9 cellular contexts compared by ENCODE assay signal in genomic region chr2:227163445-227163997, GRCh38. TPM values are rescaled to one million over a fixed set of nuclear protein-coding genes. Genes with fewer than 3 reads are reported as not detected.
DNase-seq lines count a peak whose midpoint lies in the region; ATAC-seq, FAIRE-seq and TF ChIP-seq lines count a peak whose summit lies in the region.
"Had no signal": no experiment of that assay in that cellular context is flagged by ENCODE, and none has a peak within 500 bp of the region (broad histone marks: within the 10 kb centered on the region; RNA-seq: fewer than 3 reads in every experiment).

No MANE protein-coding gene starts in this region.

- DNase-seq in CD8-positive, alpha-beta memory T cell, result no peak
- peak; percentile 30 for DNase-seq in GM19239 (ENCODE audit: insufficient read length, low spot score)
- no peak for DNase-seq in activated naive CD8-positive, alpha-beta T cell treated with anti-CD3 and anti-CD28 coated beads, Interleukin-2, amount 50 U/mL, for 24 hours
- peak; percentile 9 for DNase-seq in iris pigment epithelial cell (ENCODE audit: low read depth)
- DNase-seq in thyroid gland, result peak; percentile 59 to 69
- no peak for DNase-seq in UCSD-AML1 (lab: John Stamatoyannopoulos, UW; ENCODE audit: unreplicated experiment)
- DNase-seq in activated CD4-positive, alpha-beta T cell treated with anti-CD3 and anti-CD28 coated beads for 48 hours, result no peak

- H3K27ac ChIP-seq in CD8-positive, alpha-beta memory T cell (ENCODE audit: low read depth, low read length), result no peak overlapping the region
- H3K27ac ChIP-seq in thyroid gland, result peak overlapping the region; percentile 75 to 90 (median 90)
- H3K27ac ChIP-seq: SJSA1 had no signal

- peaks cover 5% of the 10 kb centered on the region for H3K4me1 ChIP-seq in CD8-positive, alpha-beta memory T cell (ENCODE audit: insufficient read depth, low read length)
- peaks cover 0 to 4% of the 10 kb centered on the region in 2 donors for H3K4me1 ChIP-seq in thyroid gland
- H3K4me1 ChIP-seq: SJSA1 had no signal

- CTCF ChIA-PET in CD8-positive, alpha-beta memory T cell (lab: Charles Lee), result no interaction called here

- peaks cover 16% of the 10 kb centered on the region for H3K27me3 ChIP-seq in CD8-positive, alpha-beta memory T cell (ENCODE audit: insufficient read depth, low read length, poor library complexity, severe bottlenecking)
- H3K27me3 ChIP-seq in thyroid gland, result no peaks in the 10 kb centered on the region

- TF ChIP-seq CTCF in thyroid gland (IDR thresholded peaks at IDR 0.05), result no peak

- no peak overlapping the region for H3K4me3 ChIP-seq in CD8-positive, alpha-beta memory T cell (ENCODE audit: low read length)
- H3K4me3 ChIP-seq in thyroid gland (replicated peaks in 1 of 3), result peak overlapping the region; percentile 78 to 95 (median 90)
- H3K4me3 ChIP-seq: SJSA1 had no signal

- H3K27me3 Mint-ChIP-seq in CD8-positive, alpha-beta memory T cell, result peaks cover 39 to 78% of the 10 kb centered on the region in 2 donors
- H3K27me3 Mint-ChIP-seq in activated naive CD8-positive, alpha-beta T cell treated with anti-CD3 and anti-CD28 coated beads, Interleukin-2, amount 50 U/mL, for 24 hours, result peaks cover 58% of the 10 kb centered on the region

- peak overlapping the region; percentile 50 to 82 (median 66) for H3K4me3 Mint-ChIP-seq in CD8-positive, alpha-beta memory T cell
- H3K4me3 Mint-ChIP-seq in activated naive CD8-positive, alpha-beta T cell treated with anti-CD3 and anti-CD28 coated beads, Interleukin-2, amount 50 U/mL, for 24 hours, result peak overlapping the region; percentile 17

- no peak overlapping the region for H3K27ac Mint-ChIP-seq in CD8-positive, alpha-beta memory T cell
- H3K27ac Mint-ChIP-seq in activated naive CD8-positive, alpha-beta T cell treated with anti-CD3 and anti-CD28 coated beads, Interleukin-2, amount 50 U/mL, for 24 hours, result no peak overlapping the region

- no peaks in the 10 kb centered on the region for H3K9me3 ChIP-seq in CD8-positive, alpha-beta memory T cell (ENCODE audit: low read length)
- no peaks in the 10 kb centered on the region for H3K9me3 ChIP-seq in thyroid gland
- H3K9me3 ChIP-seq: SJSA1 had no signal

- H3K36me3 Mint-ChIP-seq in CD8-positive, alpha-beta memory T cell, result peaks cover 0 to 4% (median 1%) of the 10 kb centered on the region in 3 donors
- H3K36me3 Mint-ChIP-seq in activated naive CD8-positive, alpha-beta T cell treated with anti-CD3 and anti-CD28 coated beads, Interleukin-2, amount 50 U/mL, for 24 hours (ENCODE audit: low read depth), result no peaks in the 10 kb centered on the region

- intact Hi-C loops in thyroid gland (cut with DNase I), result no loop called here

- H3K36me3 ChIP-seq in CD8-positive, alpha-beta memory T cell (ENCODE audit: insufficient read depth, low read length), result no peaks in the 10 kb centered on the region
- H3K36me3 ChIP-seq in thyroid gland, result no peaks in the 10 kb centered on the region
- H3K36me3 ChIP-seq: SJSA1 had no signal

- TF ChIP-seq POLR2A in thyroid gland (IDR thresholded peaks at IDR 0.05), result no peak

- POLR2A ChIA-PET in CD8-positive, alpha-beta memory T cell (lab: Charles Lee), result no interaction called here

- FAIRE-seq in GM19239 (lab: Jason Lieb, UNC), result peak; percentile 71

- ATAC-seq in HG03135 (IDR thresholded peaks at IDR 0.05; ENCODE audit: unreplicated experiment), result peak; percentile 67
- ATAC-seq in activated naive CD8-positive, alpha-beta T cell treated with anti-CD3 and anti-CD28 coated beads, Interleukin-2, amount 50 U/mL, for 24 hours, result no peak

- H3K9me3 Mint-ChIP-seq in CD8-positive, alpha-beta memory T cell, result peaks cover 0 to 6% (median 2%) of the 10 kb centered on the region in 5 donors
- H3K9me3 Mint-ChIP-seq in activated naive CD8-positive, alpha-beta T cell treated with anti-CD3 and anti-CD28 coated beads, Interleukin-2, amount 50 U/mL, for 24 hours, result peaks cover 4% of the 10 kb centered on the region

- WGBS in thyroid gland, 2 donors, result 2 to 3% methylated on average over 15 to 16 of the region's 20 CpGs

- peaks cover 7 to 20% (median 14%) of the 10 kb centered on the region in 3 donors for H3K4me1 Mint-ChIP-seq in CD8-positive, alpha-beta memory T cell
- H3K4me1 Mint-ChIP-seq in activated naive CD8-positive, alpha-beta T cell treated with anti-CD3 and anti-CD28 coated beads, Interleukin-2, amount 50 U/mL, for 24 hours, result peaks cover 10% of the 10 kb centered on the region

RNA-seq across cellular contexts. Expression of gene COL4A4, which starts 0.5 kb away (rescaled TPM):
- total RNA-seq in CD8-positive, alpha-beta memory T cell, result not detected
- 0.08 TPM for polyA plus RNA-seq in CD8-positive, alpha-beta memory T cell
- 10 to 100 TPM; 16.5 to 41.7 (median 34.2) TPM for total RNA-seq in thyroid gland
- total RNA-seq: SJSA1 had no signal

RNA-seq across cellular contexts. Expression of gene COL4A3, which starts 0.9 kb away (rescaled TPM):
- not detected for total RNA-seq in CD8-positive, alpha-beta memory T cell
- polyA plus RNA-seq in CD8-positive, alpha-beta memory T cell, result not detected
- total RNA-seq in thyroid gland, result 10 to 100 TPM; 59.7 to 86.5 (median 66.9) TPM
- total RNA-seq: SJSA1 had no signal

Comparison
In these comparisons a context has a peak if more than half of its experiments do, and no peak if none do; other contexts are left out.
1. DNase-seq: peak in GM19239 (single experiment), iris pigment epithelial cell (single experiment) and thyroid gland (2 of 2); none in CD8-positive, alpha-beta memory T cell (0 of 5), activated naive CD8-positive, alpha-beta T cell treated with anti-CD3 and anti-CD28 coated beads, Interleukin-2, amount 50 U/mL, for 24 hours (single experiment), UCSD-AML1 (single experiment) and activated CD4-positive, alpha-beta T cell treated with anti-CD3 and anti-CD28 coated beads for 48 hours (single experiment).
2. RNA of gene COL4A4, which starts 0.5 kb away (total RNA-seq): 16.5 to 41.7 TPM in thyroid gland; not detected in CD8-positive, alpha-beta memory T cell; every median in the first group is over 10 times any median in the second.
3. RNA of gene COL4A3, which starts 0.9 kb away (total RNA-seq): 59.7 to 86.5 TPM in thyroid gland; not detected in CD8-positive, alpha-beta memory T cell; every median in the first group is over 10 times any median in the second.